ENCODE assay signal across 31 cellular contexts in genomic region chr13:68996671-68997030, GRCh38.
"Had no signal": no experiment of that assay in that cellular context is flagged by ENCODE, and none has a peak within 500 bp of the region (broad histone marks: within the 10 kb centered on the region; RNA-seq: fewer than 3 reads in every experiment).

No MANE protein-coding gene starts in this region.

- ATAC-seq: activated CD4-positive, alpha-beta T cell treated with anti-CD3 and anti-CD28 coated beads for 36 hours; activated CD4-positive, CD25-positive, alpha-beta regulatory T cell treated with anti-CD3 and anti-CD28 coated beads, Interleukin-2, amount 50 U/mL, for 24 hours; activated CD8-positive, alpha-beta memory T cell treated with anti-CD3 and anti-CD28 coated beads, Interleukin-2, amount 10 ng/mL, durations not matched to agents 7 days and 5 days; activated CD8-positive, alpha-beta T cell treated with anti-CD3 and anti-CD28 coated beads, Interleukin-2, amount 10 ng/mL, durations not matched to agents 7 days and 5 days; activated naive CD8-positive, alpha-beta T cell treated with anti-CD3 and anti-CD28 coated beads, Interleukin-2, amount 50 U/mL, for 24 hours; T-helper 17 cell had no signal

- FAIRE-seq: bronchial epithelial cell, TTC549 had no signal

- DNase-seq: activated CD4-positive, alpha-beta memory T cell treated with anti-CD3 and anti-CD28 coated beads, Interleukin-2, amount 10 ng/mL, durations not matched to agents 7 days and 5 days; activated CD4-positive, alpha-beta T cell treated with anti-CD3 and anti-CD28 coated beads for 1 hour; activated CD4-positive, alpha-beta T cell treated with anti-CD3 and anti-CD28 coated beads for 36 hours; activated CD4-positive, alpha-beta T cell treated with anti-CD3 and anti-CD28 coated beads for 48 hours; activated CD4-positive, alpha-beta T cell treated with anti-CD3 and anti-CD28 coated beads, Interleukin-2, amount 10 ng/mL, durations not matched to agents 7 days and 5 days; activated CD4-positive, alpha-beta T cell treated with anti-CD3 and anti-CD28 coated beads, Interleukin-2, amount 50 U/mL, for 48 hours; activated CD4-positive, CD25-positive, alpha-beta regulatory T cell; activated CD8-positive, alpha-beta memory T cell treated with anti-CD3 and anti-CD28 coated beads for 24 hours; activated CD8-positive, alpha-beta memory T cell treated with anti-CD3 and anti-CD28 coated beads, Interleukin-2, amount 10 ng/mL, durations not matched to agents 7 days and 5 days; activated CD8-positive, alpha-beta memory T cell treated with anti-CD3 and anti-CD28 coated beads, Interleukin-2, amount 50 U/mL, for 48 hours; activated CD8-positive, alpha-beta T cell treated with anti-CD3 and anti-CD28 coated beads, Interleukin-2, amount 10 ng/mL, durations not matched to agents 7 days and 5 days; activated effector memory CD4-positive, alpha-beta T cell treated with Interleukin-2 at 50 U/mL for 16 hours; activated gamma-delta T cell; activated naive CD4-positive, alpha-beta T cell treated with anti-CD3 and anti-CD28 coated beads, Interleukin-2, amount 10 ng/mL, durations not matched to agents 7 days and 5 days; activated naive CD4-positive, alpha-beta T cell treated with Interleukin-2 at 50 U/mL for 16 hours; activated naive CD8-positive, alpha-beta T cell treated with anti-CD3 and anti-CD28 coated beads, Interleukin-2, amount 10 ng/mL, durations not matched to agents 7 days and 5 days; activated naive CD8-positive, alpha-beta T cell treated with anti-CD3 and anti-CD28 coated beads, Interleukin-2, amount 50 U/mL, for 24 hours; activated T-cell treated with anti-CD3 and anti-CD28 coated beads, Interleukin-2, amount 50 U/mL, for 24 hours; activated T-cell treated with anti-CD3 and anti-CD28 coated beads, Interleukin-2, amount 50 U/mL, for 48 hours; amygdala; anterior cingulate cortex; caudate nucleus; cerebellar nuclear complex; T-helper 17 cell; T-helper 9 cell; WERI-Rb-1 had no signal

- H3K27me3 ChIP-seq: ascending aorta, cardiac muscle cell had no signal

- H3K9me3 ChIP-seq: ascending aorta had no signal

- H3K27ac ChIP-seq: ascending aorta, cardiac muscle cell, WERI-Rb-1 had no signal

- H3K4me3 ChIP-seq: ascending aorta, cardiac muscle cell had no signal

- H3K36me3 ChIP-seq: ascending aorta, cardiac muscle cell, WERI-Rb-1 had no signal

- H3K4me1 ChIP-seq: ascending aorta had no signal
